23 cellular contexts compared by ENCODE assay signal in genomic region chr2:76558157-76558556, GRCh38.
DNase-seq lines count a peak whose midpoint lies in the region; ATAC-seq, FAIRE-seq and TF ChIP-seq lines count a peak whose summit lies in the region.
"Had no signal": no experiment of that assay in that cellular context is flagged by ENCODE, and none has a peak within 500 bp of the region (broad histone marks: within the 10 kb centered on the region; RNA-seq: fewer than 3 reads in every experiment).

No MANE protein-coding gene starts in this region.

- TF ChIP-seq CTCF in A549 (IDR thresholded peaks at IDR 0.05) (no peak), GM23338 (conservative IDR thresholded peaks at IDR 0.05; ENCODE audit: low read depth in 2 of 2) (no peak), K562 (IDR thresholded peaks at IDR 0.05 in 2 of 3, conservative IDR thresholded peaks at IDR 0.05 in 1 of 3; ENCODE audit: insufficient read depth in 2 of 3, low read depth in 1 of 3, low read length in 3 of 3) (no peak)

- no peak for ATAC-seq in A549
- no peak for ATAC-seq in GM23338
- ATAC-seq in K562 = no peak
- no peak for ATAC-seq in HG03378 (IDR thresholded peaks at IDR 0.05; ENCODE audit: unreplicated experiment)
- ATAC-seq: CD8-positive, alpha-beta T cell had no signal

- H3K27ac ChIP-seq in A549 (no peak overlapping the region), GM23338 (ENCODE audit: low read depth) (no peak overlapping the region), K562 (ENCODE audit: extremely low read depth, low read depth, low read length) (no peak overlapping the region)
- H3K27ac ChIP-seq: BLaER1 treated with 17β-estradiol and CSF1 and Interleukin-3, amounts not matched to agents 10 nM and 100 nM; C4-2B had no signal

- no peaks in the 10 kb centered on the region for H3K9me3 Mint-ChIP-seq in GM23338

- peak overlapping the region; percentile 43; the same call in 1 of the 2 replicates for H2AFZ ChIP-seq in GM23338
- H2AFZ ChIP-seq in K562 (ENCODE audit: low read depth, low read length) = no peak overlapping the region

- H3K79me2 ChIP-seq in GM23338 (replicated peaks; ENCODE audit: insufficient read depth) (no peaks in the 10 kb centered on the region), K562 (ENCODE audit: control insufficient read depth, insufficient read depth, low read length) (no peaks in the 10 kb centered on the region)

- H4K20me1 ChIP-seq in GM23338 (replicated peaks; ENCODE audit: insufficient read depth) (no peaks in the 10 kb centered on the region), K562 (replicated peaks; ENCODE audit: control insufficient read depth, insufficient read depth, low read length) (no peaks in the 10 kb centered on the region)
- H4K20me1 ChIP-seq: BLaER1 treated with 17β-estradiol and CSF1 and Interleukin-3, amounts not matched to agents 10 nM and 100 nM had no signal

- H3K4me2 ChIP-seq in A549 (no peak overlapping the region), GM23338 (no peak overlapping the region), K562 (ENCODE audit: insufficient read depth, low read length) (no peak overlapping the region)
- H3K4me2 ChIP-seq: BLaER1 treated with 17β-estradiol and CSF1 and Interleukin-3, amounts not matched to agents 10 nM and 100 nM had no signal

- POLR2A ChIA-PET in A549 (lab: Yijun Ruan, JAX) (no interaction called here), K562 (lab: Yijun Ruan, JAX) (interaction anchor here (0.7 kb wide), 1 partner anchor 1599 kb away, joined by 3 read pairs; no protein-coding TSS in a partner anchor)

- H3K9me3 ChIP-seq in A549 = peaks cover 4% of the 10 kb centered on the region; the same call in 1 of the 3 replicates
- no peaks in the 10 kb centered on the region for H3K9me3 ChIP-seq in K562 (replicated peaks; ENCODE audit: control insufficient read depth, insufficient read depth, low read depth, low read length)
- H3K9me3 ChIP-seq: BLaER1 treated with 17β-estradiol and CSF1 and Interleukin-3, amounts not matched to agents 10 nM and 100 nM; Caco-2 had no signal

- TF ChIP-seq EP300 in A549 (IDR thresholded peaks at IDR 0.05) (no peak), K562 (IDR thresholded peaks at IDR 0.05; ENCODE audit: low read length) (no peak)

- H3K9me1 ChIP-seq in K562 (ENCODE audit: control insufficient read depth, insufficient read depth, low read length) = no peaks in the 10 kb centered on the region

- no peak overlapping the region for H3K4me3 ChIP-seq in A549
- H3K4me3 ChIP-seq in GM23338 = no peak overlapping the region
- H3K4me3 ChIP-seq in K562 = no peak overlapping the region
- H3K4me3 ChIP-seq: BLaER1 treated with 17β-estradiol and CSF1 and Interleukin-3, amounts not matched to agents 10 nM and 100 nM had no signal

- H3K4me3 Mint-ChIP-seq in GM23338 = no peak overlapping the region
- H3K4me3 Mint-ChIP-seq: B cell; CD4-positive, alpha-beta T cell; CD8-positive, alpha-beta T cell had no signal

- no TSS peak for BruUV-seq in K562 (replicated peaks; lab: Mats Ljungman, UMichigan)

- CTCF ChIA-PET in A549 (lab: Yijun Ruan, JAX) = no interaction called here
- CTCF ChIA-PET in K562 (lab: Yijun Ruan, JAX; ENCODE audit: low intra/inter-chr PET ratio) = no interaction called here

- TF ChIP-seq RAD21 in A549 (conservative IDR thresholded peaks at IDR 0.05 in 1 of 2, IDR thresholded peaks at IDR 0.05 in 1 of 2) (no peak), K562 (CRISPR knock-in tag; conservative IDR thresholded peaks at IDR 0.05 in 1 of 2, IDR thresholded peaks at IDR 0.05 in 1 of 2) (no peak)

- H3K27me3 ChIP-seq in GM23338 (ENCODE audit: insufficient read depth) = no peaks in the 10 kb centered on the region
- no peaks in the 10 kb centered on the region for H3K27me3 ChIP-seq in K562 (ENCODE audit: control insufficient read depth in 2 of 2, insufficient read depth in 2 of 2, low read length in 2 of 2)
- H3K27me3 ChIP-seq: BLaER1 treated with 17β-estradiol and CSF1 and Interleukin-3, amounts not matched to agents 10 nM and 100 nM had no signal

- no peaks in the 10 kb centered on the region for H3F3A ChIP-seq in GM23338 (replicated peaks; ENCODE audit: low read depth)

- no peaks in the 10 kb centered on the region; the same call in 2 of the 3 replicates for H3K36me3 Mint-ChIP-seq in GM23338 (ENCODE audit: low read depth)
- H3K36me3 Mint-ChIP-seq: CD8-positive, alpha-beta T cell had no signal

- H3K36me3 ChIP-seq in GM23338 (ENCODE audit: insufficient read depth) = no peaks in the 10 kb centered on the region
- H3K36me3 ChIP-seq in K562 (ENCODE audit: control insufficient read depth, insufficient read depth, low read length) = no peaks in the 10 kb centered on the region
- H3K36me3 ChIP-seq: BLaER1 treated with 17β-estradiol and CSF1 and Interleukin-3, amounts not matched to agents 10 nM and 100 nM had no signal

- H3K4me1 Mint-ChIP-seq in GM23338 = no peaks in the 10 kb centered on the region
- H3K4me1 Mint-ChIP-seq: B cell had no signal

- no peak for TF ChIP-seq POLR2A in A549 (IDR thresholded peaks at IDR 0.05; ENCODE audit: low read length)
- TF ChIP-seq POLR2A in K562 (conservative IDR thresholded peaks at IDR 0.05) = no peak

- no peak overlapping the region for H3K9ac ChIP-seq in K562 (ENCODE audit: insufficient read depth in 1 of 2, low read depth in 2 of 2, low read length in 2 of 2)
- H3K9ac ChIP-seq: BLaER1 treated with 17β-estradiol and CSF1 and Interleukin-3, amounts not matched to agents 10 nM and 100 nM had no signal

- H3K4me1 ChIP-seq in A549 (no peaks in the 10 kb centered on the region), GM23338 (ENCODE audit: insufficient read depth) (no peaks in the 10 kb centered on the region), K562 (replicated peaks in 1 of 2; ENCODE audit: control insufficient read depth in 2 of 2, insufficient read depth in 2 of 2, low read length in 2 of 2) (no peaks in the 10 kb centered on the region)
- H3K4me1 ChIP-seq: BLaER1 treated with 17β-estradiol and CSF1 and Interleukin-3, amounts not matched to agents 10 nM and 100 nM; Caco-2 had no signal

- no peak for DNase-seq in A549 (ENCODE audit: low read depth in 1 of 2, low spot score in 1 of 2)
- no peak for DNase-seq in GM23338 (ENCODE audit: low spot score)
- no peak for DNase-seq in K562 (ENCODE audit: extremely low read depth in 1 of 4, low spot score in 3 of 4)
- DNase-seq in urothelium cell line (ENCODE audit: low spot score) = no peak
- DNase-seq in stimulated activated CD8-positive, alpha-beta memory T cell treated with anti-CD3 and anti-CD28 coated beads, Interleukin-4, amount 100 ng/mL, for 48 hours = no peak
- DNase-seq in effector CD4-positive, alpha-beta T cell = no peak
- DNase-seq: 8988T; AML-193; Caco-2; Calu3; CD4-positive, alpha-beta T cell; CD8-positive, alpha-beta T cell; DMS79 treated with DMSO at 0.1 percent for 48 hours; GF-D8 had no signal

- peaks cover 1% of the 10 kb centered on the region for H3K27me3 Mint-ChIP-seq in GM23338 (ENCODE audit: insufficient read depth, low read depth, poor library complexity)
- H3K27me3 Mint-ChIP-seq: B cell; CD4-positive, alpha-beta T cell had no signal

- FAIRE-seq in A549 (lab: Jason Lieb, UNC) (no peak), K562 (lab: Jason Lieb, UNC) (no peak), urothelium cell line (lab: Jason Lieb, UNC) (peak; percentile 9)
- FAIRE-seq: A204.1, D721Med, G401.6, GM12891, GM19239 had no signal

- 0 out of 2 replicates have a peak, but pooled peaks cover 7% of the 10 kb centered on the region for H3K9me2 ChIP-seq in GM23338 (ENCODE audit: insufficient read depth)

- intact Hi-C loops in K562 (cut with micrococcal nuclease) = no loop called here

- in situ Hi-C loops in K562 (cut with MboI) = no loop called here

- no peak overlapping the region for H3K27ac Mint-ChIP-seq in GM23338
- H3K27ac Mint-ChIP-seq: B cell; CD4-positive, alpha-beta T cell; CD8-positive, alpha-beta T cell had no signal

TF ChIP-seq in A549, 52 proteins besides CTCF, POLR2A, EP300 and RAD21 (continues in another document):
- TF ChIP-seq, protein P1, sequence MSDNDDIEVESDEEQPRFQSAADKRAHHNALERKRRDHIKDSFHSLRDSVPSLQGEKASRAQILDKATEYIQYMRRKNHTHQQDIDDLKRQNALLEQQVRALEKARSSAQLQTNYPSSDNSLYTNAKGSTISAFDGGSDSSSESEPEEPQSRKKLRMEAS (IDR thresholded peaks at IDR 0.05) = no peak
- TF ChIP-seq PBX3 (IDR thresholded peaks at IDR 0.05) = no peak

TF ChIP-seq in GM23338, 12 proteins besides CTCF, POLR2A, EP300 and RAD21 (continues in another document):
- no peak for TF ChIP-seq CREB1 (CRISPR knock-in tag; IDR thresholded peaks at IDR 0.05; ENCODE audit: low read depth)
- no peak for TF ChIP-seq ZNF114 (CRISPR knock-in tag; IDR thresholded peaks at IDR 0.05)
- no peak for TF ChIP-seq STAT1 (IDR thresholded peaks at IDR 0.05; ENCODE audit: unreplicated experiment)
- no peak for TF ChIP-seq ETS1 (IDR thresholded peaks at IDR 0.05)
- TF ChIP-seq EZH2 (IDR thresholded peaks at IDR 0.05; ENCODE audit: low read depth, unreplicated experiment) = no peak

TF ChIP-seq in K562, 482 proteins besides CTCF, POLR2A, EP300 and RAD21:
- peak; percentile 80 for TF ChIP-seq MAFF (IDR thresholded peaks at IDR 0.05; ENCODE audit: low read length)
- TF ChIP-seq ZNF316 (IDR thresholded peaks at IDR 0.05) = peak; percentile 64
- peak; percentile 62 for TF ChIP-seq MAFG (tag; conservative IDR thresholded peaks at IDR 0.05)
- TF ChIP-seq MAFK (IDR thresholded peaks at IDR 0.05; ENCODE audit: low read length) = peak; percentile 83
- no peak for TF ChIP-seq DEAF1 (CRISPR knock-in tag; IDR thresholded peaks at IDR 0.05)
- peak; percentile 53; the same call in 1 of the 2 replicates for TF ChIP-seq C11orf30 (IDR thresholded peaks at IDR 0.05; ENCODE audit: low read depth)
- no peak for TF ChIP-seq SRSF1 (IDR thresholded peaks at IDR 0.05; ENCODE audit: low read depth, low read length)

Comparison
In these comparisons a context has a peak if more than half of its experiments do, and no peak if none do; other contexts are left out.
1. Of the 35 proteins assayed by ChIP-seq in both K562 and A549: peak only in K562: none; only in A549: none; in both: MAFK; in neither: 34.